In the genomic region with DNA sequence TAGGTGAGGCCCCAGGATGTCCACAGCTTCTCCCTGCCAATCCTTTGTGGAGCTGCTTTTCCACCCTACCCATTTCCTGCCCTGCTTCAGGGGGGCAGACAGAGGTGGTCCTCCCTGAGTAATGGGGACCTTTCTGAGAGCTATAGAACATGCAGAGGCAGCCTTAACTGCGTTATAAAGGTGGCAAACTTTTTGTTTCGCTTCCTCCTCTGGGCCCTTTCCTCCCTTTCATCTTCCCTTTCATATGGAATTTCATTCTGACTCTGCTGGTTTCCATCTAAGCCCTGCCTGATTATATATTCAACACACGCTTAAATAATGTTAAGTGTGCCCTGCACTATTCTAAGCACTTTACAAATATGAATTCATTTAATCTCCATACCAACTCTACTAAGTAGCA, we compare ENCODE assay signal across 17 cellular contexts.
DNase-seq lines count a peak whose midpoint lies in the region; ATAC-seq lines count a peak whose summit lies in the region.
"Had no signal": no experiment of that assay in that cellular context is flagged by ENCODE, and none has a peak within 500 bp of the region (broad histone marks: within the 10 kb centered on the region; RNA-seq: fewer than 3 reads in every experiment).

No MANE protein-coding gene starts in this region.

- no peaks in the 10 kb centered on the region for H3K4me1 ChIP-seq in HAP-1
- H3K4me1 ChIP-seq: esophagus squamous epithelium, right atrium auricular region had no signal

- no peaks in the 10 kb centered on the region for H3K9me3 ChIP-seq in HAP-1
- H3K9me3 ChIP-seq: BLaER1, esophagus squamous epithelium, right atrium auricular region had no signal

- H3K36me3 ChIP-seq in HAP-1 (replicated peaks), result no peaks in the 10 kb centered on the region
- H3K36me3 ChIP-seq: BLaER1, brain microvascular endothelial cell, esophagus squamous epithelium, right atrium auricular region had no signal

- ATAC-seq in GM18868 (IDR thresholded peaks at IDR 0.05; ENCODE audit: unreplicated experiment) (peak; percentile 80), GM21529 (IDR thresholded peaks at IDR 0.05; ENCODE audit: unreplicated experiment) (peak; percentile 87), HG03103 (IDR thresholded peaks at IDR 0.05; ENCODE audit: low read depth, unreplicated experiment) (peak; percentile 63)

- in situ Hi-C loops in HAP-1 (cut with MboI; ENCODE audit: low sequenced_read_pairs), result no loop called here

- H3K4me3 ChIP-seq in HAP-1, result no peak overlapping the region
- H3K4me3 ChIP-seq: BLaER1, esophagus squamous epithelium, right atrium auricular region had no signal

- H3K27me3 ChIP-seq in HAP-1 (ENCODE audit: low read depth), result no peaks in the 10 kb centered on the region
- H3K27me3 ChIP-seq: BLaER1, right atrium auricular region had no signal

- DNase-seq in NCI-H1436 treated with DMSO at 0.1 percent for 48 hours (lab: John Stamatoyannopoulos, UW), result no peak
- DNase-seq in HAP-1 (ENCODE audit: low spot score in 2 of 2), result no peak
- no peak for DNase-seq in 8988T
- no peak for DNase-seq in mesenteric fat pad (ENCODE audit: low spot score)
- DNase-seq: activated CD4-positive, alpha-beta T cell treated with anti-CD3 and anti-CD28 coated beads, Interleukin-2, amount 10 ng/mL, durations not matched to agents 7 days and 5 days; brain microvascular endothelial cell; DMS153; esophagus squamous epithelium; kidney; mesenchymal stem cell; NCI-H2107; NCI-H748 treated with DMSO at 0.1 percent for 48 hours had no signal
